ENCODE assay signal across 8 cellular contexts in genomic region chr11:47924184-47924671, GRCh38. TPM values are rescaled to one million over a fixed set of nuclear protein-coding genes. Genes with fewer than 3 reads are reported as not detected.
A peak's percentile ranks its signal among the peaks of the same experiment; 100 is the strongest.
DNase-seq lines count a peak whose midpoint lies in the region; ATAC-seq, FAIRE-seq and TF ChIP-seq lines count a peak whose summit lies in the region.
"Had no signal": no experiment of that assay in that cellular context is flagged by ENCODE, and none has a peak within 500 bp of the region (broad histone marks: within the 10 kb centered on the region; RNA-seq: fewer than 3 reads in every experiment).

No MANE protein-coding gene starts in this region.

- no peaks in the 10 kb centered on the region for H3K9me3 Mint-ChIP-seq in Calu3 (ENCODE audit: low read depth, unreplicated experiment)
- H3K9me3 Mint-ChIP-seq in chondrocyte (ENCODE audit: low read depth) = no peaks in the 10 kb centered on the region
- no peaks in the 10 kb centered on the region for H3K9me3 Mint-ChIP-seq in CD4-positive, alpha-beta T cell
- no peaks in the 10 kb centered on the region for H3K9me3 Mint-ChIP-seq in natural killer cell treated with Interleukin-12 subunit alpha and Interleukin-12 subunit beta and Interleukin-15 and Interleukin-18, amount 100 ng/mL, for 72 hours

- H3K9me3 ChIP-seq in pancreas = no peaks in the 10 kb centered on the region
- no peaks in the 10 kb centered on the region for H3K9me3 ChIP-seq in CD4-positive, alpha-beta T cell (ENCODE audit: control insufficient read depth, low read length)

- H3K4me3 Mint-ChIP-seq in Calu3 (ENCODE audit: low read depth, unreplicated experiment) = peak overlapping the region; percentile 30
- no peak overlapping the region for H3K4me3 Mint-ChIP-seq in chondrocyte (ENCODE audit: unreplicated experiment)
- no peak overlapping the region for H3K4me3 Mint-ChIP-seq in CD4-positive, alpha-beta T cell
- no peak overlapping the region for H3K4me3 Mint-ChIP-seq in natural killer cell treated with Interleukin-12 subunit alpha and Interleukin-12 subunit beta and Interleukin-15 and Interleukin-18, amount 100 ng/mL, for 72 hours

- 8 to 14% methylated on average over 8 of the region's 8 CpGs for WGBS in pancreas, 2 donors

- no peaks in the 10 kb centered on the region for H3K27me3 Mint-ChIP-seq in Calu3 (ENCODE audit: unreplicated experiment)
- no peaks in the 10 kb centered on the region for H3K27me3 Mint-ChIP-seq in chondrocyte (ENCODE audit: low read depth)
- H3K27me3 Mint-ChIP-seq in CD4-positive, alpha-beta T cell = no peaks in the 10 kb centered on the region
- peaks cover 0 to 5% of the 10 kb centered on the region in 2 donors for H3K27me3 Mint-ChIP-seq in natural killer cell treated with Interleukin-12 subunit alpha and Interleukin-12 subunit beta and Interleukin-15 and Interleukin-18, amount 100 ng/mL, for 72 hours

- CTCF ChIA-PET in Calu3 (lab: Charles Lee) = interaction anchor here (0.6 to 1.3 kb wide), 6 partner anchors 9 to 180 kb away, joined by 3 to 6 read pairs (median 4); partner anchors contain the start of gene NUP160
- CTCF ChIA-PET in CD4-positive, alpha-beta T cell (lab: Charles Lee) = interaction anchor here (0.7 kb wide), 1 partner anchor 185 kb away, joined by 3 read pairs; no protein-coding TSS in a partner anchor

- peak; percentile 95 to 97 (median 96) for ATAC-seq in pancreas
- ATAC-seq in CD4-positive, alpha-beta T cell (ENCODE audit: poor library complexity) = no peak
- ATAC-seq in natural killer cell treated with Interleukin-12 subunit alpha and Interleukin-12 subunit beta and Interleukin-15 and Interleukin-18, amount 100 ng/mL, for 72 hours = no peak

- BruUV-seq in Calu3 (replicated peaks; lab: Mats Ljungman, UMichigan) = no TSS peak

- no peak for TF ChIP-seq CTCF in Calu3 (IDR thresholded peaks at IDR 0.05; ENCODE audit: unreplicated experiment)
- no peak for TF ChIP-seq CTCF in chondrocyte (IDR thresholded peaks at IDR 0.05)
- no peak for TF ChIP-seq CTCF in pancreas (IDR thresholded peaks at IDR 0.05)
- TF ChIP-seq CTCF in GM10266 (IDR thresholded peaks at IDR 0.05; ENCODE audit: control insufficient read depth, insufficient read depth, low read depth, missing control alignments) = no peak
- no peak for TF ChIP-seq CTCF in CD4-positive, alpha-beta T cell (IDR thresholded peaks at IDR 0.05)

- H3K4me1 Mint-ChIP-seq in Calu3 (ENCODE audit: low read depth, unreplicated experiment) (peaks cover 33% of the 10 kb centered on the region), chondrocyte (ENCODE audit: low read depth) (peaks cover 18% of the 10 kb centered on the region)
- peaks cover 38% of the 10 kb centered on the region for H3K4me1 Mint-ChIP-seq in CD4-positive, alpha-beta T cell (ENCODE audit: low read depth)
- H3K4me1 Mint-ChIP-seq in natural killer cell treated with Interleukin-12 subunit alpha and Interleukin-12 subunit beta and Interleukin-15 and Interleukin-18, amount 100 ng/mL, for 72 hours (ENCODE audit: low read depth in 2 of 2) = peaks cover 21 to 23% of the 10 kb centered on the region in 2 donors

- H3K27ac Mint-ChIP-seq in Calu3 (ENCODE audit: unreplicated experiment) = peak overlapping the region; percentile 90
- H3K27ac Mint-ChIP-seq in chondrocyte (ENCODE audit: unreplicated experiment) = peak overlapping the region; percentile 67
- no peak overlapping the region for H3K27ac Mint-ChIP-seq in CD4-positive, alpha-beta T cell
- no peak overlapping the region for H3K27ac Mint-ChIP-seq in natural killer cell treated with Interleukin-12 subunit alpha and Interleukin-12 subunit beta and Interleukin-15 and Interleukin-18, amount 100 ng/mL, for 72 hours

- peaks cover 6% of the 10 kb centered on the region for H3K36me3 Mint-ChIP-seq in Calu3 (ENCODE audit: insufficient read depth, unreplicated experiment)
- H3K36me3 Mint-ChIP-seq in chondrocyte (ENCODE audit: low read depth) = no peaks in the 10 kb centered on the region
- H3K36me3 Mint-ChIP-seq in CD4-positive, alpha-beta T cell (ENCODE audit: low read depth) = no peaks in the 10 kb centered on the region
- no peaks in the 10 kb centered on the region for H3K36me3 Mint-ChIP-seq in natural killer cell treated with Interleukin-12 subunit alpha and Interleukin-12 subunit beta and Interleukin-15 and Interleukin-18, amount 100 ng/mL, for 72 hours

- H3K4me3 ChIP-seq in pancreas = no peak overlapping the region
- H3K4me3 ChIP-seq: cardiac muscle cell had no signal

- no peaks in the 10 kb centered on the region for H3K36me3 ChIP-seq in pancreas
- H3K36me3 ChIP-seq: cardiac muscle cell had no signal

- intact Hi-C loops in Calu3 (cut with micrococcal nuclease; ENCODE audit: unreplicated experiment) = no loop called here
- intact Hi-C loops in pancreas (cut with DNase I) = no loop called here
- intact Hi-C loops in CD4-positive, alpha-beta T cell (cut with DNase I, micrococcal nuclease) = loop anchor here in 1 of 2 experiments (5.0 kb wide), 1 partner anchor 62 kb away; no protein-coding TSS in a partner anchor

- DNase-seq in Calu3 (peak; percentile 75), HT-29 (ENCODE audit: low spot score) (peak; percentile 86), chondrocyte (ENCODE audit: low spot score) (no peak), pancreas (peak; percentile 71 to 96 (median 91)), GM10266 (ENCODE audit: extremely low spot score) (no peak)
- no peak for DNase-seq in CD4-positive, alpha-beta T cell
- DNase-seq in natural killer cell treated with Interleukin-12 subunit alpha and Interleukin-12 subunit beta and Interleukin-15 and Interleukin-18, amount 100 ng/mL, for 72 hours (ENCODE audit: low spot score) = no peak

- POLR2A ChIA-PET in CD4-positive, alpha-beta T cell (lab: Charles Lee) = no interaction called here

- FAIRE-seq in pancreas (lab: Jason Lieb, UNC) = no peak

- no peaks in the 10 kb centered on the region for H3K27me3 ChIP-seq in pancreas
- H3K27me3 ChIP-seq in CD4-positive, alpha-beta T cell (ENCODE audit: control insufficient read depth, insufficient read depth, low read length) = no peaks in the 10 kb centered on the region
- H3K27me3 ChIP-seq: cardiac muscle cell had no signal

- peaks cover 7 to 13% (median 13%) of the 10 kb centered on the region in 3 donors for H3K4me1 ChIP-seq in pancreas

- peak overlapping the region; percentile 79 to 91 (median 85) for H3K27ac ChIP-seq in pancreas
- H3K27ac ChIP-seq in CD4-positive, alpha-beta T cell (ENCODE audit: low read depth, low read length) = no peak overlapping the region

RNA-seq across cellular contexts. Expression of gene PTPRJ, which starts 56.1 kb away (rescaled TPM):
- total RNA-seq in Calu3 (2022) = 42.9 and 59.4 TPM in 2 replicates
- 11.6 and 16.3 TPM in 2 replicates for total RNA-seq in HT-29 (2014; rRNA removed; shearing (Covaris generic))
- 5.9 to 18.1 TPM (median 16.4 TPM) in 3 replicates for total RNA-seq in chondrocyte
- total RNA-seq in pancreas = 10 to 100 TPM in 5 of 6 donors, 1 to 10 TPM in 1; 9.3 to 32.8 (median 13.9) TPM
- polyA plus RNA-seq in pancreas = 1 to 10 TPM; 3.6 to 8.9 TPM
- total RNA-seq in CD4-positive, alpha-beta T cell = 10 to 100 TPM; 26.6 to 28.9 TPM
- 10 to 100 TPM; 60.7 to 83.3 TPM for total RNA-seq in natural killer cell treated with Interleukin-12 subunit alpha and Interleukin-12 subunit beta and Interleukin-15 and Interleukin-18, amount 100 ng/mL, for 72 hours

Comparison
In these comparisons a context has a peak if more than half of its experiments do, and no peak if none do; other contexts are left out.
1. DNase-seq: peak in Calu3 (single experiment), HT-29 (single experiment) and pancreas (6 of 6); none in chondrocyte (single experiment), GM10266 (single experiment), CD4-positive, alpha-beta T cell (0 of 10) and natural killer cell treated with Interleukin-12 subunit alpha and Interleukin-12 subunit beta and Interleukin-15 and Interleukin-18, amount 100 ng/mL, for 72 hours (single experiment).
2. H3K27ac Mint-ChIP-seq: peak in Calu3 (single experiment) and chondrocyte (single experiment); none in CD4-positive, alpha-beta T cell (single experiment) and natural killer cell treated with Interleukin-12 subunit alpha and Interleukin-12 subunit beta and Interleukin-15 and Interleukin-18, amount 100 ng/mL, for 72 hours (0 of 2).
3. ATAC-seq: peak in pancreas (4 of 4); none in CD4-positive, alpha-beta T cell (single experiment) and natural killer cell treated with Interleukin-12 subunit alpha and Interleukin-12 subunit beta and Interleukin-15 and Interleukin-18, amount 100 ng/mL, for 72 hours (0 of 2).